ENCODE assay signal across 9 cellular contexts in the genomic region with DNA sequence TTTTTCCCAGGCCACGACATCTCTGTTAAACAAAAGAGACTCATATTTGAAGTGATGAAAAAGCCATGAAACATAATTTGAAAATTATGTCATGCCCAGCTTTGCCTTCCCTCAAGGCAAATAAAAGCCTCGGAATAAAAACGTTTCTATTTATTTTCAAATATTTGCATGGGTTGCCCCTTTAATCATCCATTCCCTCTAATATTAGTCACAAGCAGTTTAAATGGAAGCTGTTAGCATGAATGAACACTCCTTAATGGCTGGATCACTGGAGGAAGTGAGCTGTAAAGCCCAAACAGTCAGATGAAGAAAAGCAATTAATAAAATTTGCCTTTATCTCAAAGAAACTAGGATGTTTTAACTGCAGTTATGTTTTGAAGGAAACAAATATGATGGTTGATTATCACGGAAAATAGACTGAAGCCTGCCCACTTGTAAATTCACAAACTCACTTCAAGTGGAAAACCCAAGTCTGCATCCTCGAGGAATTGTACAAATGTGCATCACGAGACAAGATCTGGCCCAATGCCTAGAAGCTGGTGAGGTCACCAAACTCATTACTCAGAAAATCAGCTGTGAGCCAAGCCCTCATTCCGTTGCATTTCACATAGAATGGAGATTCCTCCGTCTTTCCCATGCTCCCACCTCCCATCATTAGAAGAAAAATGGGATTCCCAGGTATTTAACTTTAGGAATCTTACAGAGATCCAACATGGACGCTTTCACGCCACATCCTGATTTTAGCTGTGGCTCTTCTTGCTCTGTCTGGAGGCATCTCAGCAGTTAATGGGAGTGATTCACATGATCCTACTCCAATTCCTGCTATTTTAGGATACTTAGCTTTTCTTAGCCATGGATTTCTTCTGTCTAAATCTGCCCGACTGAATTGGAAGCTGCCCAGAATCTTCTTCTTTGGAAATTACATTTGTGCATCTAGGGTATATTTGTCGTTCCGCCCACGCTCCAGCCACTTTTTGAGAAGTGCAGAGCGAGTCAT.
A peak's percentile ranks its signal among the peaks of the same experiment; 100 is the strongest.
DNase-seq lines count a peak whose midpoint lies in the region; ATAC-seq lines count a peak whose summit lies in the region.
"Had no signal": no experiment of that assay in that cellular context is flagged by ENCODE, and none has a peak within 500 bp of the region (broad histone marks: within the 10 kb centered on the region; RNA-seq: fewer than 3 reads in every experiment).

No MANE protein-coding gene starts in this region.

- ATAC-seq in GM21619 (IDR thresholded peaks at IDR 0.05; ENCODE audit: unreplicated experiment): no peak
- ATAC-seq in HG03354 (IDR thresholded peaks at IDR 0.05; ENCODE audit: poor library complexity, severe bottlenecking, unreplicated experiment): no peak

- intact Hi-C loops in activated naive CD4-positive, alpha-beta T cell treated with anti-CD3 and anti-CD28 coated beads for 36 hours (cut with micrococcal nuclease): no loop called here

- CTCF ChIA-PET in activated naive CD4-positive, alpha-beta T cell treated with anti-CD3 and anti-CD28 coated beads for 36 hours (lab: Charles Lee): no interaction called here

- no peaks in the 10 kb centered on the region for H3K4me1 Mint-ChIP-seq in activated naive CD4-positive, alpha-beta T cell treated with anti-CD3 and anti-CD28 coated beads for 36 hours (ENCODE audit: low read depth)
- H3K4me1 Mint-ChIP-seq: IgD-negative memory B cell had no signal

- peaks cover 17% of the 10 kb centered on the region for H3K4me1 ChIP-seq in SJSA1 (replicated peaks)

- H3K36me3 ChIP-seq in SJSA1: no peaks in the 10 kb centered on the region

- no peaks in the 10 kb centered on the region for H3K27me3 ChIP-seq in SJSA1 (replicated peaks)

- H3K27ac Mint-ChIP-seq in activated naive CD4-positive, alpha-beta T cell treated with anti-CD3 and anti-CD28 coated beads for 36 hours: no peak overlapping the region
- H3K27ac Mint-ChIP-seq: IgD-negative memory B cell had no signal

- no peak overlapping the region for H3K4me3 ChIP-seq in SJSA1

- peak; percentile 95 for DNase-seq in COLO829 (ENCODE audit: low spot score)
- peak; percentile 80 to 81 for DNase-seq in SJSA1 (ENCODE audit: low read depth in 1 of 2, low spot score in 2 of 2)
- peak; percentile 78 for DNase-seq in fibroblast of the conjunctiva (ENCODE audit: low read depth)
- DNase-seq in pons (ENCODE audit: low spot score): peak; percentile 86
- no peak for DNase-seq in activated naive CD4-positive, alpha-beta T cell treated with anti-CD3 and anti-CD28 coated beads for 36 hours
- no peak for DNase-seq in DMS53 (lab: John Stamatoyannopoulos, UW)

- peaks cover 11% of the 10 kb centered on the region for H3K27me3 Mint-ChIP-seq in activated naive CD4-positive, alpha-beta T cell treated with anti-CD3 and anti-CD28 coated beads for 36 hours (ENCODE audit: low read depth)

- no peaks in the 10 kb centered on the region for H3K9me3 Mint-ChIP-seq in activated naive CD4-positive, alpha-beta T cell treated with anti-CD3 and anti-CD28 coated beads for 36 hours

- H3K4me3 Mint-ChIP-seq in activated naive CD4-positive, alpha-beta T cell treated with anti-CD3 and anti-CD28 coated beads for 36 hours: no peak overlapping the region
- H3K4me3 Mint-ChIP-seq: IgD-negative memory B cell had no signal

- H3K9me3 ChIP-seq in SJSA1 (replicated peaks): no peaks in the 10 kb centered on the region

- no peaks in the 10 kb centered on the region for H3K36me3 Mint-ChIP-seq in activated naive CD4-positive, alpha-beta T cell treated with anti-CD3 and anti-CD28 coated beads for 36 hours (ENCODE audit: low read depth)
- H3K36me3 Mint-ChIP-seq: IgD-negative memory B cell had no signal

- H3K27ac ChIP-seq in SJSA1: peak overlapping the region; percentile 83

Comparison
In these comparisons a context has a peak if more than half of its experiments do, and no peak if none do; other contexts are left out.
1. DNase-seq: peak in COLO829 (single experiment), SJSA1 (2 of 2), fibroblast of the conjunctiva (single experiment) and pons (single experiment); none in activated naive CD4-positive, alpha-beta T cell treated with anti-CD3 and anti-CD28 coated beads for 36 hours (single experiment) and DMS53 (single experiment).